Comparison of ENCODE assay signal across 19 cellular contexts in genomic region chr3:22326305-22326704, GRCh38.
"Had no signal": no experiment of that assay in that cellular context is flagged by ENCODE, and none has a peak within 500 bp of the region (broad histone marks: within the 10 kb centered on the region; RNA-seq: fewer than 3 reads in every experiment).

No MANE protein-coding gene starts in this region.

- H3K4me1 Mint-ChIP-seq: naive thymus-derived CD4-positive, alpha-beta T cell had no signal

- H3K36me3 ChIP-seq: esophagus muscularis mucosa, gastroesophageal sphincter, heart left ventricle, left lung, lower lobe of right lung had no signal

- H3K27me3 ChIP-seq: esophagus muscularis mucosa, foreskin keratinocyte, gastroesophageal sphincter, heart left ventricle, hepatocyte, left lung had no signal

- H3K27me3 Mint-ChIP-seq: naive thymus-derived CD4-positive, alpha-beta T cell had no signal

- ATAC-seq: foreskin keratinocyte; gastroesophageal sphincter; heart left ventricle; left cardiac atrium; left lung; left ventricle myocardium superior; lower lobe of right lung; naive thymus-derived CD4-positive, alpha-beta T cell had no signal

- H3K79me2 ChIP-seq: hepatocyte had no signal

- H3K27ac Mint-ChIP-seq: naive thymus-derived CD4-positive, alpha-beta T cell had no signal

- H2AFZ ChIP-seq: hepatocyte had no signal

- H3K4me2 ChIP-seq: hepatocyte had no signal

- H3K4me1 ChIP-seq: foreskin keratinocyte, gastroesophageal sphincter, heart left ventricle, left lung, lower lobe of right lung had no signal

- H3K4me3 Mint-ChIP-seq: naive thymus-derived CD4-positive, alpha-beta T cell had no signal

- H3K4me3 ChIP-seq: coronary artery, dorsolateral prefrontal cortex, esophagus muscularis mucosa, gastroesophageal sphincter, heart left ventricle, hepatocyte, left lung, lower lobe of right lung had no signal

- H3K9me3 ChIP-seq: esophagus muscularis mucosa, gastroesophageal sphincter, heart left ventricle, left lung, lower lobe of right lung had no signal

- H3K36me3 Mint-ChIP-seq: naive thymus-derived CD4-positive, alpha-beta T cell had no signal

- DNase-seq: dermis blood vessel endothelial cell; dorsolateral prefrontal cortex; effector CD4-positive, alpha-beta T cell; effector memory CD4-positive, alpha-beta T cell; foreskin keratinocyte; heart left ventricle; hypothalamus; left cardiac atrium; left lung; left ventricle myocardium superior; lower lobe of right lung; mesenchymal stem cell; midbrain; naive thymus-derived CD4-positive, alpha-beta T cell had no signal

- H3K27ac ChIP-seq: coronary artery, dorsolateral prefrontal cortex, epithelial cell of prostate, esophagus muscularis mucosa, foreskin keratinocyte, gastroesophageal sphincter, heart left ventricle, hepatocyte, left lung, lower lobe of right lung had no signal
